Comparison of ENCODE assay signal across 8 cellular contexts in the genomic region with DNA sequence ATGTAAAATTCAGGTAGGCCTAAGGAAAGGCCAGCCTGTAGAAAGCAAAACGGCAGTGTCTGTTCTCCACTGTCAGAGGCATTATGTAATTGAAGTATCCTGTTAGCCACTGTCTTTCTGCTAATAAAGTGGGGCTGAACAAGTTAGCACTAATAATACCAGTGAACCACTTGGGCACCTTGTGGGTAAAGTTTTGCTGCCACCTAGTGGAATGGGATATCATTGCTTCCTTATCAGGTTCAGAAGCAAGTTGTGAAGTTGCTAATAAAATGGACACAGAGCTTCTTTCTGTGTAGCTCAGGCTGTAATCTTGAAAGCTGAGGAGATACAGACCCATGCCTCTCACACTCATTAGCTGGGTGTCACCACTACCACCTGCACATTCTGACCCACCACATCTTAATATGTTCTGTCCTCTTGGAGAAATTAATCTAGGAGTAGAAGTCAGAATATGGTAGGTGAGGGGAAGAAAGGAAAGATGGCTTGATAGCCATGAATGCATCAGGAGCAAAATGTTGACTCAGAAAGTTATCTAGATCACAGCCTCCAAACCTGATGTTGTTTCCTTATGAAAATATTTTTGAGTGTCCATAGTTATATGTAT.
DNase-seq lines count a peak whose midpoint lies in the region; ATAC-seq, FAIRE-seq and TF ChIP-seq lines count a peak whose summit lies in the region.

No MANE protein-coding gene starts in this region.

- intact Hi-C loops in adrenal gland (cut with DNase I) (loop anchor here in 1 of 2 donors (5.0 kb wide), 1 partner anchor 59 kb away; no protein-coding TSS in a partner anchor), sciatic nerve (cut with DNase I) (no loop called here)

- no peak for DNase-seq in D721Med (ENCODE audit: insufficient read length, low spot score)
- peak; percentile 28 for DNase-seq in GM19239 (ENCODE audit: insufficient read length, low spot score)
- DNase-seq in Karpas-422 = peak; percentile 92
- DNase-seq in OCI-M2 (lab: John Stamatoyannopoulos, UW; ENCODE audit: unreplicated experiment) = peak; percentile 18
- DNase-seq in adrenal gland = peak in 6 of 7 donors; percentile 50 to 79 (median 65)
- DNase-seq in right atrium auricular region (ENCODE audit: low spot score) = no peak
- DNase-seq in sciatic nerve (ENCODE audit: low spot score) = no peak

- H3K4me2 ChIP-seq in Karpas-422 (ENCODE audit: low read depth, low read length, poor library complexity, severe bottlenecking) = no peak overlapping the region

- H3K36me3 ChIP-seq in Karpas-422 (ENCODE audit: insufficient read depth, low read length) = no peaks in the 10 kb centered on the region
- H3K36me3 ChIP-seq in adrenal gland (replicated peaks in 1 of 2) = no peaks in the 10 kb centered on the region
- no peaks in the 10 kb centered on the region for H3K36me3 ChIP-seq in right atrium auricular region

- no peak overlapping the region for H3K9ac ChIP-seq in Karpas-422 (ENCODE audit: low read length)

- peak; percentile 86 for FAIRE-seq in D721Med (lab: Jason Lieb, UNC)
- peak; percentile 98 for FAIRE-seq in GM19239 (lab: Jason Lieb, UNC)

- H3K9me3 ChIP-seq in Karpas-422 (ENCODE audit: low read length) = no peaks in the 10 kb centered on the region
- no peaks in the 10 kb centered on the region for H3K9me3 ChIP-seq in adrenal gland (replicated peaks in 1 of 3)
- no peaks in the 10 kb centered on the region for H3K9me3 ChIP-seq in right atrium auricular region

- H3K27ac ChIP-seq in Karpas-422 (ENCODE audit: low read length) = no peak overlapping the region
- no peak overlapping the region for H3K27ac ChIP-seq in adrenal gland
- no peak overlapping the region for H3K27ac ChIP-seq in right atrium auricular region

- no peak overlapping the region for H3K4me3 ChIP-seq in Karpas-422 (ENCODE audit: low read length)
- no peak overlapping the region for H3K4me3 ChIP-seq in adrenal gland
- H3K4me3 ChIP-seq in right atrium auricular region = no peak overlapping the region

- H3K27me3 ChIP-seq in Karpas-422 (ENCODE audit: low read length) (no peaks in the 10 kb centered on the region), adrenal gland (no peaks in the 10 kb centered on the region), right atrium auricular region (no peaks in the 10 kb centered on the region)

- H3K9me2 ChIP-seq in Karpas-422 (replicated peaks; ENCODE audit: insufficient read depth, low read length) = no peaks in the 10 kb centered on the region

- H4K20me1 ChIP-seq in Karpas-422 (ENCODE audit: insufficient read depth, low read depth, low read length) = no peaks in the 10 kb centered on the region

- no peaks in the 10 kb centered on the region for H3K79me2 ChIP-seq in Karpas-422 (ENCODE audit: low read length)

- no peak overlapping the region for H2AFZ ChIP-seq in Karpas-422 (ENCODE audit: low read length)

- H3K4me1 ChIP-seq in Karpas-422 (ENCODE audit: low read length) (no peaks in the 10 kb centered on the region), adrenal gland (replicated peaks in 1 of 2) (peaks cover 0 to 3% of the 10 kb centered on the region in 2 donors), right atrium auricular region (no peaks in the 10 kb centered on the region)

- 0 to 3% (median 1%) methylated on average over 1 of the region's 1 CpG for WGBS in adrenal gland, 4 donors

- no peak for TF ChIP-seq POLR2A in adrenal gland (IDR thresholded peaks at IDR 0.05)

- ATAC-seq in sciatic nerve (peak; percentile 86), HG03520 (IDR thresholded peaks at IDR 0.05; ENCODE audit: unreplicated experiment) (no peak)

- TF ChIP-seq CTCF in D721Med (IDR thresholded peaks at IDR 0.05; ENCODE audit: insufficient read depth, missing control alignments) (peak; percentile 88), adrenal gland (IDR thresholded peaks at IDR 0.05) (peak; percentile 77 to 86 (median 83)), right atrium auricular region (IDR thresholded peaks at IDR 0.05) (peak; percentile 74 to 91)

Comparison
In these comparisons a context has a peak if more than half of its experiments do, and no peak if none do; other contexts are left out.
1. DNase-seq: peak in GM19239 (single experiment), Karpas-422 (single experiment), OCI-M2 (single experiment) and adrenal gland (6 of 7); none in D721Med (single experiment), right atrium auricular region (single experiment) and sciatic nerve (single experiment).
2. Peak in every context shown above with its lines, with median percentiles within 50 percentile points of each other: CTCF ChIP-seq.